Comparison of ENCODE assay signal across 8 cellular contexts in genomic region chr3:185824051-185824466, GRCh38. TPM values are rescaled to one million over a fixed set of nuclear protein-coding genes. Genes with fewer than 3 reads are reported as not detected.
DNase-seq lines count a peak whose midpoint lies in the region; ATAC-seq and TF ChIP-seq lines count a peak whose summit lies in the region.

No MANE protein-coding gene starts in this region.

- in situ Hi-C loops in G401 (cut with HindIII; ENCODE audit: low sequenced_read_pairs): loop anchor here (10.0 kb wide), 1 partner anchor 101 kb away; no protein-coding TSS in a partner anchor

- peaks cover 11% of the 10 kb centered on the region for H3K4me1 ChIP-seq in lower lobe of right lung
- H3K4me1 ChIP-seq in upper lobe of right lung: peaks cover 19% of the 10 kb centered on the region

- H3K9me3 ChIP-seq in lower lobe of right lung (no peaks in the 10 kb centered on the region), upper lobe of right lung (no peaks in the 10 kb centered on the region)

- intact Hi-C loops in lower lobe of right lung (cut with DNase I): no loop called here
- intact Hi-C loops in upper lobe of right lung (cut with DNase I): no loop called here
- intact Hi-C loops in posterior vena cava (cut with DNase I): no loop called here

- no peaks in the 10 kb centered on the region for H3K36me3 ChIP-seq in lower lobe of right lung
- no peaks in the 10 kb centered on the region for H3K36me3 ChIP-seq in upper lobe of right lung

- H3K27ac ChIP-seq in lower lobe of right lung (peak overlapping the region; percentile 88), upper lobe of right lung (peak overlapping the region; percentile 74)

- peak; percentile 35 for DNase-seq in G401 (ENCODE audit: low spot score)
- DNase-seq in NCI-H69 (lab: John Stamatoyannopoulos, UW): peak; percentile 36
- peak; percentile 22 for DNase-seq in cerebellar cortex (ENCODE audit: low spot score)
- peak; percentile 50 for DNase-seq in lower lobe of right lung
- no peak for DNase-seq in upper lobe of right lung
- no peak for DNase-seq in NCI-H187 treated with DMSO at 0.1 percent for 48 hours (lab: John Stamatoyannopoulos, UW)
- DNase-seq in posterior vena cava (ENCODE audit: low spot score): no peak

- H3K27me3 ChIP-seq in lower lobe of right lung (ENCODE audit: low read depth) (peaks cover 13% of the 10 kb centered on the region), upper lobe of right lung (peaks cover 25% of the 10 kb centered on the region)

- peak; percentile 18 for ATAC-seq in lower lobe of right lung
- peak; percentile 8 for ATAC-seq in upper lobe of right lung
- no peak for ATAC-seq in GM18520 (IDR thresholded peaks at IDR 0.05; ENCODE audit: unreplicated experiment)

- H3K4me3 ChIP-seq in lower lobe of right lung: peak overlapping the region; percentile 87
- peak overlapping the region; percentile 77 for H3K4me3 ChIP-seq in upper lobe of right lung

- no peak for TF ChIP-seq CTCF in lower lobe of right lung (IDR thresholded peaks at IDR 0.05)
- no peak for TF ChIP-seq CTCF in upper lobe of right lung (IDR thresholded peaks at IDR 0.05)

RNA-seq across cellular contexts. Expression of gene IGF2BP2, which starts 0.8 kb away (rescaled TPM):
- 40.1 and 42.2 TPM in 2 replicates for total RNA-seq in G401 (2014; rRNA removed; shearing (Covaris generic))
- total RNA-seq in lower lobe of right lung: 19.4 TPM
- total RNA-seq in upper lobe of right lung: 17.4 TPM
- total RNA-seq in posterior vena cava: 1 to 10 TPM; 4.1 to 4.2 TPM

Comparison
In these comparisons a context has a peak if more than half of its experiments do, and no peak if none do; other contexts are left out.
1. DNase-seq: peak in G401 (single experiment), NCI-H69 (single experiment), cerebellar cortex (single experiment) and lower lobe of right lung (single experiment); none in upper lobe of right lung (single experiment), NCI-H187 treated with DMSO at 0.1 percent for 48 hours (single experiment) and posterior vena cava (single experiment).